Comparison of ENCODE assay signal across 7 cellular contexts in the genomic region with DNA sequence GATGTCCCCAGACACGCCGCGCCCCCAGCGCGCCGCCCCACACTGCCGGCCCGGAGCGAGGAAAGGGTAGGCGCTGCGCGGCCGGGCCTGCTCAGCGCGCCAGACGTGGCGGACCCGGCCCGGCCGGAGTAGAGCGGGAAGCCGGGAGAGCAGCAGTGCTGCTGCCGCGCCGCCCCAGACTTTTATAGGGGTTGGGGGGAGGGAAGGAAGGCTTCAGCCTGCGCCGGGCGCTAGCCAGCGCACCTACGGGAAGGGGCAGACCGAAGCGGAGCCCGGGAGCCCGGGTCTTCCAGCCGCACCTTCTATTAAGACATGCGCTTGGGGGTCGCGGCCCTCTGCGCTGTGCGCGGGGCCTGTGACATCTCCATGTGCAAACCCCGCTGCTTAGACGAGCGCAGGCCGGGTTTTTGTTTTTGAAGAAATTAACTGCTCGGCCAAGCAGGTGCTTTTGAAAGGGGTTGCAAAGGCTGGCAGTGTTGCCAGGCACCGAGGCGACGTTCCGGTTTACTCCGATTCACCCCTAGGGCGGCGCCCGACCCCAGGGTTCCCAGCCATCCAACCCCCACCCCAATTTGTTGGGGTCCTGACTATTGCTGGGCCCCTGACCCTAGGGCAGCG. TPM values are rescaled to one million over a fixed set of nuclear protein-coding genes. Genes with fewer than 3 reads are reported as not detected.
A peak's percentile ranks its signal among the peaks of the same experiment; 100 is the strongest.
DNase-seq lines count a peak whose midpoint lies in the region; ATAC-seq and TF ChIP-seq lines count a peak whose summit lies in the region.

No MANE protein-coding gene starts in this region.

- no peaks in the 10 kb centered on the region for H3K9me3 Mint-ChIP-seq in activated naive CD8-positive, alpha-beta T cell (ENCODE audit: low read depth)

- no peaks in the 10 kb centered on the region for H3K9me3 ChIP-seq in mononuclear cell (ENCODE audit: low read depth, low read length)

- peaks cover 43% of the 10 kb centered on the region for H3K4me1 Mint-ChIP-seq in activated naive CD8-positive, alpha-beta T cell (ENCODE audit: low read depth)

- H3K27me3 ChIP-seq in GM06990 (replicated peaks; ENCODE audit: control insufficient read depth, insufficient read depth, low read length), result no peaks in the 10 kb centered on the region
- peaks cover 99% of the 10 kb centered on the region for H3K27me3 ChIP-seq in mononuclear cell (ENCODE audit: insufficient read depth, low read length)

- peak; percentile 85 for TF ChIP-seq CTCF in GM06990 (IDR thresholded peaks at IDR 0.05; ENCODE audit: insufficient read depth, low read length, poor library complexity, severe bottlenecking)

- ATAC-seq in GM21576 (IDR thresholded peaks at IDR 0.05; ENCODE audit: unreplicated experiment), result peak; percentile 27

- H3K27me3 Mint-ChIP-seq in activated naive CD8-positive, alpha-beta T cell, result peaks cover 49% of the 10 kb centered on the region

- H3K4me1 ChIP-seq in mononuclear cell (ENCODE audit: insufficient read depth, low read length), result peaks cover 62% of the 10 kb centered on the region

- peaks cover 2% of the 10 kb centered on the region for H3K36me3 Mint-ChIP-seq in activated naive CD8-positive, alpha-beta T cell

- no peak overlapping the region for H3K27ac Mint-ChIP-seq in activated naive CD8-positive, alpha-beta T cell

- DNase-seq in GM06990 (ENCODE audit: extremely low read depth, insufficient read length) (peak; percentile 89), NCI-H146 (lab: John Stamatoyannopoulos, UW) (peak; percentile 87), activated gamma-delta T cell treated with Interleukin-2 at 50 U/mL for 16 hours (no peak), kidney tubule cell (ENCODE audit: low spot score) (no peak)

- no peaks in the 10 kb centered on the region for H3K36me3 ChIP-seq in GM06990 (ENCODE audit: control insufficient read depth, insufficient read depth, low read length)

- H3K4me3 ChIP-seq in GM06990 (replicated peaks; ENCODE audit: low read depth, low read length) (peak overlapping the region; percentile 87), mononuclear cell (ENCODE audit: low read length) (peak overlapping the region; percentile 44)

- peak overlapping the region; percentile 77 for H3K4me3 Mint-ChIP-seq in activated naive CD8-positive, alpha-beta T cell

RNA-seq across cellular contexts. Expression of gene PAX5, which starts 0.4 kb away (rescaled TPM):
- total RNA-seq in mononuclear cell, result 12.6 TPM

Comparison
In these comparisons a context has a peak if more than half of its experiments do, and no peak if none do; other contexts are left out.
1. DNase-seq: peak in GM06990 (single experiment) and NCI-H146 (single experiment); none in activated gamma-delta T cell treated with Interleukin-2 at 50 U/mL for 16 hours (single experiment) and kidney tubule cell (single experiment).